ENCODE assay signal across 27 cellular contexts in the genomic region with DNA sequence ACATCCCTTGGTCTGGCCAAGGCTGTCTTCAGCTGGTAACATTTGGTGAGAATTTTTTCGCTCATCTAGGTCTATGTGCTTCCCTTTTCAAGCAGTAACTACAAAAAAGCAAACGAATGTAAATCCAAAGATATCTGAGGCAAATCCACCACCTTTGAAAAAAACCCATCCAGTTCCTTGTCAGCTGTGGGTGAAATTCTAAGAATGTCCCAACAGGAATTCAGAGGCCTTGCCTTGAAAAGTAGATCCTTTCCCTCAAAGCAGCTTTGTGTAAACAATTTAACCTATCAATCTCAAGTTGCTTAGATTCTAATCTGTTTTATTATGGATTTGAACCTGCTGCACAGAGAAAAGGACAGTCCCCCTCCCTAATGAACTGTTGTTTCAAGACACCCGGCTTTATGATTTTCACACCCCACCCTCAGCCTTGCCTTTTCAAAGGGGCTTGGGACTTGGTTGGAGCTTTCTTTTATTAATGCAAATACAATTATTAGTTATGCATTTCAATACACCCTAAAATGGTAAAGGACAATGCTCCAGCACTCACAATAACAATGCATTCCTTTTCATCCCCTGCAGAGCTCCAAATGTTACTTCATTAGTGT.
"Had no signal": no experiment of that assay in that cellular context is flagged by ENCODE, and none has a peak within 500 bp of the region (broad histone marks: within the 10 kb centered on the region; RNA-seq: fewer than 3 reads in every experiment).

No MANE protein-coding gene starts in this region.

- H3K27me3 Mint-ChIP-seq: dendritic cell treated with granulocyte-macrophage colony-stimulating factor and Interleukin-4, amounts not matched to agents 40 ng/mL and 50 ng/mL, for 4 days; memory B cell had no signal

- H3K36me3 Mint-ChIP-seq: memory B cell; naive thymus-derived CD4-positive, alpha-beta T cell; stimulated activated effector memory CD8-positive, alpha-beta T cell treated with anti-CD3 and anti-CD28 coated beads, Interleukin-12 subunit alpha, Interleukin-12 subunit beta, amount 100 ng/mL, for 72 hours had no signal

- H3K4me1 ChIP-seq: colonic mucosa, gastrocnemius medialis, parathyroid adenoma, right lobe of liver, stomach, vagina had no signal

- FAIRE-seq: keratinocyte had no signal

- H3K9me3 ChIP-seq: colonic mucosa, gastrocnemius medialis, right lobe of liver, stomach, thyroid gland, vagina had no signal

- H2AFZ ChIP-seq: neural progenitor cell, parathyroid adenoma had no signal

- H3K4me2 ChIP-seq: neural progenitor cell, smooth muscle cell had no signal

- H3K9ac ChIP-seq: neural progenitor cell, parathyroid adenoma had no signal

- H3K4me1 Mint-ChIP-seq: immature natural killer cell; memory B cell; naive thymus-derived CD4-positive, alpha-beta T cell; stimulated activated effector memory CD8-positive, alpha-beta T cell treated with anti-CD3 and anti-CD28 coated beads, Interleukin-12 subunit alpha, Interleukin-12 subunit beta, amount 100 ng/mL, for 72 hours had no signal

- ATAC-seq: esophagus mucosa; gastrocnemius medialis; naive thymus-derived CD4-positive, alpha-beta T cell; right lobe of liver; stimulated activated effector memory CD8-positive, alpha-beta T cell treated with anti-CD3 and anti-CD28 coated beads, Interleukin-12 subunit alpha, Interleukin-12 subunit beta, amount 100 ng/mL, for 72 hours had no signal

- DNase-seq: colonic mucosa; effector CD8-positive, alpha-beta T cell; endodermal cell; foreskin fibroblast; gastrocnemius medialis; immature natural killer cell; midbrain; naive thymus-derived CD4-positive, alpha-beta T cell; right lobe of liver; stimulated activated CD4-positive, alpha-beta T cell treated with anti-CD3 and anti-CD28 coated beads, Interleukin-2, amount 100 ng/mL, for 24 hours; stimulated activated CD4-positive, alpha-beta T cell treated with anti-CD3 and anti-CD28 coated beads, Interleukin-4, amount 100 ng/mL, for 24 hours; stimulated activated naive CD4-positive, alpha-beta T cell treated with Interleukin-2 at 50 U/mL for 16 hours; stomach; thyroid gland had no signal

- H3K27ac Mint-ChIP-seq: dendritic cell treated with granulocyte-macrophage colony-stimulating factor and Interleukin-4, amounts not matched to agents 40 ng/mL and 50 ng/mL, for 4 days; endodermal cell; immature natural killer cell; memory B cell; naive thymus-derived CD4-positive, alpha-beta T cell; progenitor cell of endocrine pancreas; stimulated activated effector memory CD8-positive, alpha-beta T cell treated with anti-CD3 and anti-CD28 coated beads, Interleukin-12 subunit alpha, Interleukin-12 subunit beta, amount 100 ng/mL, for 72 hours had no signal

- H3K27me3 ChIP-seq: colonic mucosa, gastrocnemius medialis, neural progenitor cell, right lobe of liver, stomach, thyroid gland, vagina had no signal

- H3K4me3 ChIP-seq: colonic mucosa, gastrocnemius medialis, lung, neural progenitor cell, right lobe of liver, smooth muscle cell, stomach, thyroid gland, vagina had no signal

- H3K4me3 Mint-ChIP-seq: dendritic cell treated with granulocyte-macrophage colony-stimulating factor and Interleukin-4, amounts not matched to agents 40 ng/mL and 50 ng/mL, for 4 days; endodermal cell; immature natural killer cell; memory B cell; naive thymus-derived CD4-positive, alpha-beta T cell; nephron; neural progenitor cell; stimulated activated effector memory CD8-positive, alpha-beta T cell treated with anti-CD3 and anti-CD28 coated beads, Interleukin-12 subunit alpha, Interleukin-12 subunit beta, amount 100 ng/mL, for 72 hours had no signal

- H3K36me3 ChIP-seq: colonic mucosa, gastrocnemius medialis, neural progenitor cell, right lobe of liver, stomach, thyroid gland, vagina had no signal

- H3K79me2 ChIP-seq: parathyroid adenoma had no signal

- H3K27ac ChIP-seq: colonic mucosa, epithelial cell of prostate, gastrocnemius medialis, neural progenitor cell, parathyroid adenoma, right lobe of liver, stomach, thyroid gland, vagina had no signal

- H3K9me3 Mint-ChIP-seq: dendritic cell treated with granulocyte-macrophage colony-stimulating factor and Interleukin-4, amounts not matched to agents 40 ng/mL and 50 ng/mL, for 4 days; endodermal cell; immature natural killer cell; nephron had no signal
